7 cellular contexts compared by ENCODE assay signal in genomic region chr14:76926521-76927251, GRCh38.
DNase-seq lines count a peak whose midpoint lies in the region; ATAC-seq lines count a peak whose summit lies in the region.

No MANE protein-coding gene starts in this region.

- POLR2A ChIA-PET in activated CD4-positive, alpha-beta memory T cell treated with anti-CD3 and anti-CD28 coated beads for 36 hours (lab: Charles Lee), result no interaction called here

- no peak overlapping the region for H3K4me3 ChIP-seq in Jurkat, Clone E6-1 (ENCODE audit: low read length)
- no peak overlapping the region for H3K4me3 ChIP-seq in skeletal muscle satellite cell (ENCODE audit: low read length)

- CTCF ChIA-PET in activated CD4-positive, alpha-beta memory T cell treated with anti-CD3 and anti-CD28 coated beads for 36 hours (lab: Charles Lee), result interaction anchor here (1.2 to 4.3 kb wide), 4 partner anchors 10 to 126 kb away, joined by 4 to 24 read pairs (median 8); no protein-coding TSS in a partner anchor

- peak; percentile 59 for ATAC-seq in GM18867 (IDR thresholded peaks at IDR 0.05; ENCODE audit: unreplicated experiment)
- ATAC-seq in HG03469 (IDR thresholded peaks at IDR 0.05; ENCODE audit: unreplicated experiment), result no peak

- H3K9me3 ChIP-seq in skeletal muscle satellite cell (replicated peaks; ENCODE audit: low read length), result no peaks in the 10 kb centered on the region

- no peaks in the 10 kb centered on the region for H3K27me3 ChIP-seq in skeletal muscle satellite cell (ENCODE audit: control insufficient read depth, insufficient read depth, low read length)

- H3K27ac Mint-ChIP-seq in activated CD4-positive, alpha-beta memory T cell treated with anti-CD3 and anti-CD28 coated beads for 36 hours, result peak overlapping the region; percentile 54

- H3K4me1 ChIP-seq in skeletal muscle satellite cell (ENCODE audit: control insufficient read depth, insufficient read depth, low read length), result peaks cover 28% of the 10 kb centered on the region

- H3K36me3 Mint-ChIP-seq in activated CD4-positive, alpha-beta memory T cell treated with anti-CD3 and anti-CD28 coated beads for 36 hours, result no peaks in the 10 kb centered on the region

- H3K27me3 Mint-ChIP-seq in activated CD4-positive, alpha-beta memory T cell treated with anti-CD3 and anti-CD28 coated beads for 36 hours, result no peaks in the 10 kb centered on the region

- H3K36me3 ChIP-seq in skeletal muscle satellite cell (ENCODE audit: insufficient read depth, low read length), result no peaks in the 10 kb centered on the region

- intact Hi-C loops in activated CD4-positive, alpha-beta memory T cell treated with anti-CD3 and anti-CD28 coated beads for 36 hours (cut with micrococcal nuclease), result loop anchor here (2.0 kb wide), 1 partner anchor 16 kb away; no protein-coding TSS in a partner anchor

- no peaks in the 10 kb centered on the region for H3K9me3 Mint-ChIP-seq in activated CD4-positive, alpha-beta memory T cell treated with anti-CD3 and anti-CD28 coated beads for 36 hours

- H3K9ac ChIP-seq in skeletal muscle satellite cell (ENCODE audit: low read depth, low read length), result peak overlapping the region; percentile 64

- H3K4me3 Mint-ChIP-seq in activated CD4-positive, alpha-beta memory T cell treated with anti-CD3 and anti-CD28 coated beads for 36 hours, result peak overlapping the region; percentile 26

- peak overlapping the region; percentile 8 for H3K4me2 ChIP-seq in skeletal muscle satellite cell (ENCODE audit: low read length)

- peak; percentile 87 for DNase-seq in Jurkat, Clone E6-1 (ENCODE audit: low read depth, low spot score)
- DNase-seq in activated CD4-positive, alpha-beta memory T cell treated with anti-CD3 and anti-CD28 coated beads for 36 hours, result peak; percentile 75
- DNase-seq in fibroblast of peridontal ligament (ENCODE audit: extremely low read depth) (peak; percentile 82), SHP77 treated with DMSO at 0.1 percent for 48 hours (lab: John Stamatoyannopoulos, UW) (no peak)

- peaks cover 70% of the 10 kb centered on the region for H3K4me1 Mint-ChIP-seq in activated CD4-positive, alpha-beta memory T cell treated with anti-CD3 and anti-CD28 coated beads for 36 hours (ENCODE audit: low read depth)
